In the genomic region with DNA sequence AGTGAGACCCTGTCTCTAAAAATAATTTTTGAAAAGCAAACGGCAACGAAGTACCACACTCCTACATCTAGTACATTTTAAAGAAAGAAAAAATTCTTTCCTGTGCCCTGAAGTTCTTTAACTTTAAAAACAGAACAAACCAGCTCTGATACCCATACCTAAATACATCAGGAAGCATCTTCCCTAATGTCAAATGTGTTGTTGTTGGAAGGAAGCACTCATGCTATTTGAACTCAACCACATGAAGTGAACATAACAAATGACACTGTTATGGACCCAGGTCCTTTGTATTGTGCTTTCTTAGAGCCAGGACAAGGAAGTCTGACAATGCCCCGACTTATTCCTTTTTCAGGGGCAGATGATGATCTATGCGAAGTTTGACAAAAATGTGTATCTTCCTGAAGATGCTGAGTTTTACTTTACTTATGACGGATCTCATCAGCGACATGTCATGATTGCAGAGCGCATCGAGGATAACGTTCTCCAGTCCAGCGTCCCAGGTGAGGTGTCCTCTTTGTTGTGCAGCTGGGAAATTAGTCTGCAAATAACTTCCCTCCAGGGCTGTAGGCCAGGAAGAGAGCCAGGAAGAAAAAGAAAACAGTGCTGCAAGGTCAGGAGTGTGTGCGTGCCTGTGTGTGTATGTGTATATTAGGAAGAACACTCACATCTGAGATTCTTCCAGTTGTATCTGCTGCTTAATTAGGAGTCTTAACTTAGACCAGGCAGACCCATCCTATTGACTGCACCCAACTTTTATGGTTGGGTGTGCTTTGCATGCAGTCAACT, we compare ENCODE assay signal across 24 cellular contexts.
DNase-seq lines count a peak whose midpoint lies in the region; ATAC-seq, FAIRE-seq and TF ChIP-seq lines count a peak whose summit lies in the region.
"Had no signal": no experiment of that assay in that cellular context is flagged by ENCODE, and none has a peak within 500 bp of the region (broad histone marks: within the 10 kb centered on the region; RNA-seq: fewer than 3 reads in every experiment).

No MANE protein-coding gene starts in this region.

- H4K20me1 ChIP-seq in HepG2 (ENCODE audit: insufficient read depth, low read length): no peaks in the 10 kb centered on the region

- no peak overlapping the region for H3K9ac ChIP-seq in HepG2 (ENCODE audit: insufficient read depth, low read depth, low read length)

- H3K27ac ChIP-seq in A549 (peak overlapping the region; percentile 10 to 48; a peak in 2 of 6 replicates), body of pancreas (no peak overlapping the region), HepG2 (ENCODE audit: extremely low read length, insufficient read depth, low read length) (no peak overlapping the region), stomach (peak overlapping the region in 4 of 5 donors; percentile 48 to 65 (median 56))
- H3K27ac ChIP-seq: VCaP had no signal

- TF ChIP-seq EP300 in A549 (IDR thresholded peaks at IDR 0.05): no peak
- no peak for TF ChIP-seq EP300 in HepG2 (IDR thresholded peaks at IDR 0.05; ENCODE audit: low read depth in 2 of 2, low read length in 2 of 2)
- no peak for TF ChIP-seq EP300 in HepG2 (CRISPR knock-in tag; IDR thresholded peaks at IDR 0.05; ENCODE audit: borderline replicate concordance)
- TF ChIP-seq EP300 in stomach (IDR thresholded peaks at IDR 0.05): no peak

- H3K4me3 ChIP-seq in A549 (no peak overlapping the region), body of pancreas (no peak overlapping the region), HepG2 (replicated peaks in 1 of 3; ENCODE audit: insufficient read depth in 1 of 3, low read depth in 2 of 3, low read length in 3 of 3) (no peak overlapping the region), stomach (no peak overlapping the region)
- H3K4me3 ChIP-seq: smooth muscle cell had no signal

- ATAC-seq in A549: no peak
- peak; percentile 28 for ATAC-seq in body of pancreas
- no peak for ATAC-seq in HepG2
- ATAC-seq: CD8-positive, alpha-beta T cell had no signal

- in situ Hi-C loops in HepG2 (cut with HindIII; ENCODE audit: extremely low pct_ligation_motif_present, low pct_unique_long_range_greater_than_20kb) (no loop called here), KBM-7 (cut with MboI; ENCODE audit: low pct_unique_long_range_greater_than_20kb, low sequenced_read_pairs) (no loop called here)

- H3K9me3 ChIP-seq in A549 (no peaks in the 10 kb centered on the region), body of pancreas (no peaks in the 10 kb centered on the region), HepG2 (ENCODE audit: low read length) (no peaks in the 10 kb centered on the region), stomach (no peaks in the 10 kb centered on the region)

- H3K4me2 ChIP-seq in A549 (peak overlapping the region; percentile 35), HepG2 (ENCODE audit: low read depth, low read length) (no peak overlapping the region)
- H3K4me2 ChIP-seq: smooth muscle cell had no signal

- H3K27me3 ChIP-seq in body of pancreas: no peaks in the 10 kb centered on the region
- H3K27me3 ChIP-seq in HepG2 (ENCODE audit: control insufficient read depth in 1 of 2, insufficient read depth in 2 of 2, low read length in 2 of 2): no peaks in the 10 kb centered on the region
- H3K27me3 ChIP-seq in stomach: no peaks in the 10 kb centered on the region
- H3K27me3 ChIP-seq: heart left ventricle had no signal

- no TSS peak for BruUV-seq in HepG2 (replicated peaks; lab: Mats Ljungman, UMichigan)

- TF ChIP-seq CTCF in A549 (IDR thresholded peaks at IDR 0.05) (no peak), body of pancreas (IDR thresholded peaks at IDR 0.05) (no peak), HepG2 (CRISPR knock-in tag; IDR thresholded peaks at IDR 0.05) (no peak), stomach (IDR thresholded peaks at IDR 0.05) (no peak)

- intact Hi-C loops in body of pancreas (cut with DNase I) (no loop called here), HepG2 (cut with micrococcal nuclease; ENCODE audit: unreplicated experiment) (no loop called here), stomach (cut with DNase I; ENCODE audit: low total_unique reads) (no loop called here)

- FAIRE-seq in A549 (lab: Jason Lieb, UNC) (no peak), HepG2 (lab: Jason Lieb, UNC) (no peak)
- FAIRE-seq: A204.1, H1 had no signal

- TF ChIP-seq POLR2A in A549 (IDR thresholded peaks at IDR 0.05; ENCODE audit: low read length): no peak
- no peak for TF ChIP-seq POLR2A in body of pancreas (IDR thresholded peaks at IDR 0.05)
- no peak for TF ChIP-seq POLR2A in HepG2 (IDR thresholded peaks at IDR 0.05; ENCODE audit: insufficient read depth in 1 of 2, low read depth in 2 of 2, low read length in 2 of 2)
- no peak for TF ChIP-seq POLR2A in stomach (IDR thresholded peaks at IDR 0.05)

- no peak overlapping the region for H2AFZ ChIP-seq in HepG2 (ENCODE audit: low read length)

- peaks cover 14% of the 10 kb centered on the region for H3K79me2 ChIP-seq in HepG2 (ENCODE audit: insufficient read depth, low read length)

- no peaks in the 10 kb centered on the region for H3K36me3 ChIP-seq in body of pancreas (replicated peaks in 1 of 2; ENCODE audit: insufficient read depth in 1 of 2, low read depth in 2 of 2)
- H3K36me3 ChIP-seq in HepG2 (replicated peaks in 1 of 2; ENCODE audit: control insufficient read depth in 1 of 2, insufficient read depth in 2 of 2, low read length in 2 of 2): peaks cover 12 to 27% of the 10 kb centered on the region in 2 experiments
- H3K36me3 ChIP-seq in stomach: peaks cover 0 to 26% (median 13%) of the 10 kb centered on the region in 4 donors
- H3K36me3 ChIP-seq: heart left ventricle had no signal

- DNase-seq in A549 (ENCODE audit: low read depth in 1 of 2, low spot score in 1 of 2) (no peak), body of pancreas (peak in 2 of 4 donors; percentile 8 to 37), HepG2 (ENCODE audit: low spot score) (no peak), stomach (no peak), foreskin melanocyte (no peak), GF-D8 (lab: John Stamatoyannopoulos, UW) (no peak), KBM-7 (no peak), NCI-H226 (no peak)
- DNase-seq: activated CD4-positive, alpha-beta T cell treated with anti-CD3 and anti-CD28 coated beads for 48 hours; activated CD8-positive, alpha-beta memory T cell treated with anti-CD3 and anti-CD28 coated beads for 24 hours; activated gamma-delta T cell; activated naive CD8-positive, alpha-beta T cell treated with anti-CD3 and anti-CD28 coated beads, Interleukin-2, amount 10 ng/mL, durations not matched to agents 7 days and 5 days; CD8-positive, alpha-beta T cell; cerebellar nuclear complex; naive B cell; NCI-H1105; NCI-H187 treated with DMSO at 0.1 percent for 48 hours; NCI-H526; SHP77 treated with DMSO at 0.1 percent for 48 hours had no signal

- H3K4me1 ChIP-seq in A549 (peaks cover 22% of the 10 kb centered on the region), body of pancreas (peaks cover 43% of the 10 kb centered on the region), HepG2 (ENCODE audit: insufficient read depth, low read length) (peaks cover 35% of the 10 kb centered on the region), stomach (peaks cover 20 to 60% (median 42%) of the 10 kb centered on the region in 4 donors)

- POLR2A ChIA-PET in A549 (lab: Yijun Ruan, JAX): no interaction called here
- POLR2A ChIA-PET in HepG2 (lab: Yijun Ruan, JAX): interaction anchor here (1.5 kb wide), 1 partner anchor 14 kb away, joined by 3 read pairs; no protein-coding TSS in a partner anchor

- CTCF ChIA-PET in A549 (lab: Yijun Ruan, JAX): interaction anchor here (1.0 to 3.0 kb wide), 4 partner anchors 17 to 159 kb away, joined by 3 to 8 read pairs (median 3); no protein-coding TSS in a partner anchor
- CTCF ChIA-PET in HepG2 (lab: Yijun Ruan, JAX; ENCODE audit: low intra/inter-chr PET ratio, low total read pairs): no interaction called here

- 94% methylated on average over 11 of the region's 11 CpGs for WGBS in A549 (ENCODE audit: missing lambda C conversion rate)
- WGBS in body of pancreas, 2 donors: 44 to 51% methylated on average over 11 of the region's 11 CpGs
- 94% methylated on average over 11 of the region's 11 CpGs for WGBS in HepG2 (ENCODE audit: low lambda C conversion rate)
- WGBS in stomach, 5 donors: 61 to 73% (median 71%) methylated on average over 11 of the region's 11 CpGs

- TF ChIP-seq RAD21 in A549 (conservative IDR thresholded peaks at IDR 0.05 in 1 of 2, IDR thresholded peaks at IDR 0.05 in 1 of 2): no peak
- TF ChIP-seq RAD21 in HepG2 (CRISPR knock-in tag; IDR thresholded peaks at IDR 0.05): no peak

TF ChIP-seq in HepG2, 621 proteins besides CTCF, POLR2A, EP300 and RAD21:
- TF ChIP-seq, protein P1, sequence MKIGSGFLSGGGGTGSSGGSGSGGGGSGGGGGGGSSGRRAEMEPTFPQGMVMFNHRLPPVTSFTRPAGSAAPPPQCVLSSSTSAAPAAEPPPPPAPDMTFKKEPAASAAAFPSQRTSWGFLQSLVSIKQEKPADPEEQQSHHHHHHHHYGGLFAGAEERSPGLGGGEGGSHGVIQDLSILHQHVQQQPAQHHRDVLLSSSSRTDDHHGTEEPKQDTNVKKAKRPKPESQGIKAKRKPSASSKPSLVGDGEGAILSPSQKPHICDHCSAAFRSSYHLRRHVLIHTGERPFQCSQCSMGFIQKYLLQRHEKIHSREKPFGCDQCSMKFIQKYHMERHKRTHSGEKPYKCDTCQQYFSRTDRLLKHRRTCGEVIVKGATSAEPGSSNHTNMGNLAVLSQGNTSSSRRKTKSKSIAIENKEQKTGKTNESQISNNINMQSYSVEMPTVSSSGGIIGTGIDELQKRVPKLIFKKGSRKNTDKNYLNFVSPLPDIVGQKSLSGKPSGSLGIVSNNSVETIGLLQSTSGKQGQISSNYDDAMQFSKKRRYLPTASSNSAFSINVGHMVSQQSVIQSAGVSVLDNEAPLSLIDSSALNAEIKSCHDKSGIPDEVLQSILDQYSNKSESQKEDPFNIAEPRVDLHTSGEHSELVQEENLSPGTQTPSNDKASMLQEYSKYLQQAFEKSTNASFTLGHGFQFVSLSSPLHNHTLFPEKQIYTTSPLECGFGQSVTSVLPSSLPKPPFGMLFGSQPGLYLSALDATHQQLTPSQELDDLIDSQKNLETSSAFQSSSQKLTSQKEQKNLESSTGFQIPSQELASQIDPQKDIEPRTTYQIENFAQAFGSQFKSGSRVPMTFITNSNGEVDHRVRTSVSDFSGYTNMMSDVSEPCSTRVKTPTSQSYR (CRISPR knock-in tag; IDR thresholded peaks at IDR 0.05; ENCODE audit: borderline replicate concordance): no peak
- peak; percentile 48 for TF ChIP-seq RBM22 (optimal IDR thresholded peaks at IDR 0.05; ENCODE audit: low read length)

Comparison
In these comparisons a context has a peak if more than half of its experiments do, and no peak if none do; other contexts are left out.
1. H3K27ac ChIP-seq: peak in A549 (2 of 2) and stomach (4 of 5); none in body of pancreas (0 of 4) and HepG2 (single experiment).